In genomic region chr6:133817460-133818047, GRCh38 we compare ENCODE assay signal across 8 cellular contexts.
DNase-seq lines count a peak whose midpoint lies in the region; TF ChIP-seq lines count a peak whose summit lies in the region.

No MANE protein-coding gene starts in this region.

- no peak overlapping the region; a peak in 1 of 7 replicates for H3K27ac Mint-ChIP-seq in H9

- H4K5ac ChIP-seq in H9 (ENCODE audit: insufficient read length, low read depth, low read length) = no peak overlapping the region

- H3K9me3 ChIP-seq in DOHH2 (ENCODE audit: control insufficient read depth, insufficient read depth, low read length) (no peaks in the 10 kb centered on the region), H9 (ENCODE audit: control insufficient read depth, low read depth, low read length) (no peaks in the 10 kb centered on the region), SK-N-SH (no peaks in the 10 kb centered on the region)

- no peak overlapping the region for H2BK12ac ChIP-seq in H9 (ENCODE audit: insufficient read length, low read depth, low read length)

- TF ChIP-seq EP300 in SK-N-SH (IDR thresholded peaks at IDR 0.05; ENCODE audit: borderline replicate concordance in 1 of 2, low read depth in 1 of 2, low read length in 1 of 2) = no peak

- no peaks in the 10 kb centered on the region for H3K36me3 ChIP-seq in DOHH2 (ENCODE audit: control insufficient read depth, low read length)
- H3K36me3 ChIP-seq in SK-N-SH (replicated peaks in 1 of 2; ENCODE audit: control insufficient read depth in 1 of 2, insufficient read depth in 2 of 2, low read length in 1 of 2) = no peaks in the 10 kb centered on the region

- no peak overlapping the region for H3K14ac ChIP-seq in H9 (ENCODE audit: insufficient read depth, low read length)

- H2BK20ac ChIP-seq in H9 (ENCODE audit: low read depth, low read length, poor library complexity, severe bottlenecking) = no peak overlapping the region

- no peak overlapping the region for H2BK5ac ChIP-seq in H9 (ENCODE audit: insufficient read length, low read length)

- peaks cover 8 to 10% of the 10 kb centered on the region in 2 experiments for H3K4me1 Mint-ChIP-seq in H9

- no peak overlapping the region for H2AK5ac ChIP-seq in H9 (ENCODE audit: insufficient read length, low read length)

- no CpG with 5 or more reads among the region's 9 CpGs for WGBS in H9 (ENCODE audit: extremely low coverage, insufficient read length, low lambda C conversion rate)
- WGBS in SK-N-SH (ENCODE audit: low lambda C conversion rate) = 16% methylated on average over 6 of the region's 9 CpGs

- H3K56ac ChIP-seq in H9 (ENCODE audit: insufficient read length, low read depth, low read length) = no peak overlapping the region

- H3K4me1 ChIP-seq in DOHH2 (ENCODE audit: control insufficient read depth, low read length) (no peaks in the 10 kb centered on the region), H9 (ENCODE audit: insufficient read depth, low read length) (no peaks in the 10 kb centered on the region), SK-N-SH (ENCODE audit: control insufficient read depth in 1 of 2, insufficient read depth in 2 of 2, low read depth in 1 of 2, low read length in 1 of 2) (no peaks in the 10 kb centered on the region)

- H2AFZ ChIP-seq in H9 (ENCODE audit: low read length) (no peak overlapping the region), SK-N-SH (ENCODE audit: low read depth) (no peak overlapping the region)

- TF ChIP-seq CTCF in DOHH2 (IDR thresholded peaks at IDR 0.05; ENCODE audit: low read depth, low read length, poor library complexity, severe bottlenecking) (peak; percentile 76), H9 (conservative IDR thresholded peaks at IDR 0.05) (peak; percentile 98), SK-N-SH (IDR thresholded peaks at IDR 0.05) (peak; percentile 76)

- H3K4me2 ChIP-seq in DOHH2 (ENCODE audit: low read length) = no peak overlapping the region
- H3K4me2 ChIP-seq in H9 (ENCODE audit: insufficient read depth, insufficient read length, low read length) = no peak overlapping the region
- no peak overlapping the region for H3K4me2 ChIP-seq in SK-N-SH

- no peak overlapping the region for H3K9ac ChIP-seq in H9 (ENCODE audit: extremely low read depth, insufficient read length, low read length)
- no peak overlapping the region for H3K9ac ChIP-seq in SK-N-SH

- no peak overlapping the region for H3K4ac ChIP-seq in H9 (ENCODE audit: low read depth, low read length)

- H3K27me3 ChIP-seq in DOHH2 (ENCODE audit: control insufficient read depth, low read length) (peaks cover 3% of the 10 kb centered on the region; the same call in 1 of the 2 replicates), H9 (ENCODE audit: insufficient read depth, low read length) (no peaks in the 10 kb centered on the region), SK-N-SH (ENCODE audit: insufficient read depth) (no peaks in the 10 kb centered on the region; the same call in 1 of the 2 replicates)

- H2BK120ac ChIP-seq in H9 (ENCODE audit: low read depth, low read length, poor library complexity, severe bottlenecking) = no peak overlapping the region

- no peaks in the 10 kb centered on the region for H3K23me2 ChIP-seq in H9 (ENCODE audit: insufficient read length, low read depth, low read length, poor library complexity, severe bottlenecking)

- H3K79me2 ChIP-seq in DOHH2 (ENCODE audit: control insufficient read depth, low read length) (no peaks in the 10 kb centered on the region), H9 (ENCODE audit: insufficient read depth, low read length) (no peaks in the 10 kb centered on the region), SK-N-SH (ENCODE audit: insufficient read depth) (no peaks in the 10 kb centered on the region)

- POLR2A ChIA-PET in SK-N-SH (lab: Yijun Ruan, JAX) = no interaction called here

- H3K18ac ChIP-seq in H9 (ENCODE audit: insufficient read length, low read depth, low read length) = no peak overlapping the region

- H4K20me1 ChIP-seq in DOHH2 (ENCODE audit: control insufficient read depth, insufficient read depth, low read depth, low read length) (no peaks in the 10 kb centered on the region), H9 (ENCODE audit: control insufficient read depth, insufficient read depth, insufficient read length) (no peaks in the 10 kb centered on the region), SK-N-SH (ENCODE audit: insufficient read depth) (no peaks in the 10 kb centered on the region)

- peak; percentile 74 for DNase-seq in H9
- peak; percentile 56 for DNase-seq in SK-N-SH
- peak; percentile 28 for DNase-seq in dermis blood vessel endothelial cell
- peak; percentile 12 to 38 for DNase-seq in stimulated activated CD4-positive, alpha-beta T cell treated with anti-CD3 and anti-CD28 coated beads, Interleukin-12 subunit alpha, Interleukin-12 subunit beta, amount 100 ng/mL, for 24 hours (ENCODE audit: low read depth in 2 of 2)
- DNase-seq in NCI-H526 treated with DMSO at 0.1 percent for 48 hours (lab: John Stamatoyannopoulos, UW) = no peak
- no peak for DNase-seq in NK-92 (lab: John Stamatoyannopoulos, UW; ENCODE audit: unreplicated experiment)
- DNase-seq in Kasumi-1 (lab: John Stamatoyannopoulos, UW) = no peak

- H3K27ac ChIP-seq in DOHH2 (ENCODE audit: low read depth, low read length) = no peak overlapping the region
- no peak overlapping the region for H3K27ac ChIP-seq in H9 (ENCODE audit: insufficient read length, low read depth, low read length)
- no peak overlapping the region for H3K27ac ChIP-seq in SK-N-SH (ENCODE audit: low read depth in 2 of 2, low read length in 1 of 2)

- peaks cover 0 to 2% of the 10 kb centered on the region in 2 experiments; a peak in 2 of 5 replicates for H3K9me3 Mint-ChIP-seq in H9

- TF ChIP-seq RAD21 in SK-N-SH (IDR thresholded peaks at IDR 0.05; ENCODE audit: low read length) = peak; percentile 42

- peaks cover 0 to 3% (median 0%) of the 10 kb centered on the region in 3 experiments; a peak in 1 of 7 replicates for H3K36me3 Mint-ChIP-seq in H9 (ENCODE audit: insufficient read depth in 1 of 3, low read depth in 3 of 3)

- H2BK15ac ChIP-seq in H9 (ENCODE audit: low read depth, low read length) = no peak overlapping the region

- H3K9me2 ChIP-seq in DOHH2 (replicated peaks; ENCODE audit: control insufficient read depth, low read length) (no peaks in the 10 kb centered on the region), SK-N-SH (0 out of 2 replicates have a peak, but pooled peaks cover 2% of the 10 kb centered on the region)

- H4K91ac ChIP-seq in H9 (ENCODE audit: insufficient read length, low read depth, low read length) = no peak overlapping the region

- H3F3A ChIP-seq in DOHH2 (ENCODE audit: control insufficient read depth, insufficient read depth) (no peaks in the 10 kb centered on the region), SK-N-SH (replicated peaks; ENCODE audit: insufficient read depth) (no peaks in the 10 kb centered on the region)

- no peak overlapping the region for H3K4me3 Mint-ChIP-seq in H9

- H3K4me3 ChIP-seq in DOHH2 (ENCODE audit: low read length) (no peak overlapping the region), SK-N-SH (ENCODE audit: low read depth in 2 of 2, low read length in 1 of 2) (no peak overlapping the region)

- H4K8ac ChIP-seq in H9 (replicated peaks; ENCODE audit: insufficient read length, low read depth, low read length) = no peak overlapping the region

- H3K79me1 ChIP-seq in H9 (ENCODE audit: insufficient read depth, low read depth, low read length, poor library complexity, severe bottlenecking) = no peaks in the 10 kb centered on the region

- H3K23ac ChIP-seq in H9 (ENCODE audit: insufficient read length, low read depth, low read length) = no peak overlapping the region

- no peak overlapping the region for H3T11ph ChIP-seq in H9 (ENCODE audit: low read length)

- CTCF ChIA-PET in SK-N-SH (lab: Yijun Ruan, JAX) = interaction anchor here (0.6 to 2.5 kb wide), 21 partner anchors 9 to 1934 kb away, joined by 3 to 23 read pairs (median 4); no protein-coding TSS in a partner anchor

- no peaks in the 10 kb centered on the region for H3K27me3 Mint-ChIP-seq in H9 (ENCODE audit: low read depth)

TF ChIP-seq in SK-N-SH, 30 proteins besides CTCF, POLR2A, EP300 and RAD21:
- no peak for TF ChIP-seq SMC3 (IDR thresholded peaks at IDR 0.05; ENCODE audit: low read depth, low read length)
- no peak for TF ChIP-seq YY1 (IDR thresholded peaks at IDR 0.05; ENCODE audit: low read depth)
- TF ChIP-seq, protein P1, sequence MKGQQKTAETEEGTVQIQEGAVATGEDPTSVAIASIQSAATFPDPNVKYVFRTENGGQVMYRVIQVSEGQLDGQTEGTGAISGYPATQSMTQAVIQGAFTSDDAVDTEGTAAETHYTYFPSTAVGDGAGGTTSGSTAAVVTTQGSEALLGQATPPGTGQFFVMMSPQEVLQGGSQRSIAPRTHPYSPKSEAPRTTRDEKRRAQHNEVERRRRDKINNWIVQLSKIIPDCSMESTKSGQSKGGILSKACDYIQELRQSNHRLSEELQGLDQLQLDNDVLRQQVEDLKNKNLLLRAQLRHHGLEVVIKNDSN (IDR thresholded peaks at IDR 0.05; ENCODE audit: borderline replicate concordance, low read depth) = no peak
TF ChIP-seq in SK-N-SH: peak in this region for 0.

Comparison
In these comparisons a context has a peak if more than half of its experiments do, and no peak if none do; other contexts are left out.
1. DNase-seq: peak in H9 (single experiment), SK-N-SH (single experiment), dermis blood vessel endothelial cell (single experiment) and stimulated activated CD4-positive, alpha-beta T cell treated with anti-CD3 and anti-CD28 coated beads, Interleukin-12 subunit alpha, Interleukin-12 subunit beta, amount 100 ng/mL, for 24 hours (2 of 2); none in NCI-H526 treated with DMSO at 0.1 percent for 48 hours (single experiment), NK-92 (single experiment) and Kasumi-1 (0 of 2).
2. Peak in every context shown above with its lines, with median percentiles within 50 percentile points of each other: CTCF ChIP-seq.